10 cellular contexts compared by ENCODE assay signal in the genomic region with DNA sequence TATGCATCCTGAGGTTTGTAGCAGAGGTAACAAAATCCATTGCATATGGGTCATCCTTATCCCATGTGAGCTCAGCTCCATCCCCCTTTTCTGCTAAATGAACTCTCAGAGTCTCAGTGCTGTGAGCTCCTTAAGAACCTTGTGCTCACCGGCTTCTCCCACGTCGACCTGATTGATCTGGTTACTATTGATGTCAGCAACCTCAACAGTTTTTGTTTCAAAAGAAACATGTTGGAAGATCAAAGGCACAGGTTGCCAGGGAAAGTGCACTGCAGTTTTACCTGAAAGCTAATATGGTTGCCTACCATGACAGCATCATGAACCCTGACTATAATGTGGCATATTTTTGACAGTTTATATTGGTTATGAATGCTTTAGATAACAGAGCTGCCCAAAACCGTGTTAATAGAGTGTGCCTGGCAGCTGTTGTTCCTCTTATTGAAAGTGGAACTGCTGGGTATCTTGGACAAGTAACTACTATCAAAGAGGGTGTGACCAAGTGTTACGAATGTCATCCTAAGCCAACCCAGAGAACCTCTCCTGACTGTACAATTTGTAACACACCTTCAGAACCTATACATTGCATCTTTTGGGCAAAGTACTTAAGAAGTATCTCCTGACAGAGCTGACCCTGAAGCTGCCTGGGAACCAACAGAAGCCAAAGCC.
DNase-seq lines count a peak whose midpoint lies in the region; ATAC-seq, FAIRE-seq and TF ChIP-seq lines count a peak whose summit lies in the region.
"Had no signal": no experiment of that assay in that cellular context is flagged by ENCODE, and none has a peak within 500 bp of the region (broad histone marks: within the 10 kb centered on the region; RNA-seq: fewer than 3 reads in every experiment).

No MANE protein-coding gene starts in this region.

- intact Hi-C loops in psoas muscle (cut with DNase I): no loop called here

- WGBS in psoas muscle, 3 donors: 50 to 72% (median 52%) methylated on average over 5 of the region's 5 CpGs
- 67 to 84% methylated on average over 3 to 4 of the region's 5 CpGs for WGBS in gastroesophageal sphincter (ENCODE audit: low coverage in 1 of 2), 2 donors

- H3K36me3 ChIP-seq in psoas muscle (ENCODE audit: insufficient read depth in 1 of 2, low read depth in 1 of 2): no peaks in the 10 kb centered on the region
- H3K36me3 ChIP-seq in gastroesophageal sphincter: no peaks in the 10 kb centered on the region
- H3K36me3 ChIP-seq: sigmoid colon had no signal

- H3K9me3 ChIP-seq in psoas muscle (peaks cover 10% of the 10 kb centered on the region), gastroesophageal sphincter (peaks cover 0 to 7% (median 0%) of the 10 kb centered on the region in 3 donors)
- H3K9me3 ChIP-seq: sigmoid colon had no signal

- H3K4me3 ChIP-seq in psoas muscle: no peak overlapping the region
- no peak overlapping the region for H3K4me3 ChIP-seq in gastroesophageal sphincter
- H3K4me3 ChIP-seq: sigmoid colon had no signal

- no peak for TF ChIP-seq POLR2A in GM12892 (IDR thresholded peaks at IDR 0.05; ENCODE audit: low read depth, low read length)
- no peak for TF ChIP-seq POLR2A in gastroesophageal sphincter (IDR thresholded peaks at IDR 0.05)

- H3K4me1 ChIP-seq in psoas muscle: no peaks in the 10 kb centered on the region
- H3K4me1 ChIP-seq in gastroesophageal sphincter: no peaks in the 10 kb centered on the region
- H3K4me1 ChIP-seq: sigmoid colon had no signal

- ATAC-seq in HG02981 (IDR thresholded peaks at IDR 0.05; ENCODE audit: unreplicated experiment) (peak; percentile 44), psoas muscle (no peak), gastroesophageal sphincter (no peak)

- DNase-seq in GM12892 (ENCODE audit: insufficient read length): no peak
- peak; percentile 23 to 34 for DNase-seq in activated CD4-positive, alpha-beta T cell treated with anti-CD3 and anti-CD28 coated beads, Interleukin-2, amount 50 U/mL, for 4 hours
- DNase-seq in non-pigmented ciliary epithelial cell (ENCODE audit: low read depth): peak; percentile 10
- no peak for DNase-seq in NCI-H2196 treated with DMSO at 0.1 percent for 48 hours (lab: John Stamatoyannopoulos, UW; ENCODE audit: unreplicated experiment)
- no peak for DNase-seq in GM20000 (ENCODE audit: low spot score)
- DNase-seq in psoas muscle: no peak
- DNase-seq: DMS53, sigmoid colon had no signal

- H3K27ac ChIP-seq in psoas muscle: no peak overlapping the region
- no peak overlapping the region for H3K27ac ChIP-seq in gastroesophageal sphincter
- H3K27ac ChIP-seq: sigmoid colon had no signal

- no peak for TF ChIP-seq EP300 in gastroesophageal sphincter (IDR thresholded peaks at IDR 0.05)

- FAIRE-seq in GM12892 (lab: Jason Lieb, UNC): peak; percentile 78

- TF ChIP-seq CTCF in GM20000 (IDR thresholded peaks at IDR 0.05; ENCODE audit: extremely low read depth, missing control alignments) (no peak), psoas muscle (IDR thresholded peaks at IDR 0.05) (no peak), gastroesophageal sphincter (IDR thresholded peaks at IDR 0.05) (no peak)

- no peaks in the 10 kb centered on the region for H3K27me3 ChIP-seq in psoas muscle (ENCODE audit: insufficient read depth in 3 of 3, low read length in 2 of 3)
- H3K27me3 ChIP-seq in gastroesophageal sphincter: no peaks in the 10 kb centered on the region
- H3K27me3 ChIP-seq: sigmoid colon had no signal

Comparison
In these comparisons a context has a peak if more than half of its experiments do, and no peak if none do; other contexts are left out.
1. DNase-seq: peak in activated CD4-positive, alpha-beta T cell treated with anti-CD3 and anti-CD28 coated beads, Interleukin-2, amount 50 U/mL, for 4 hours (2 of 2) and non-pigmented ciliary epithelial cell (single experiment); none in GM12892 (single experiment), NCI-H2196 treated with DMSO at 0.1 percent for 48 hours (single experiment), GM20000 (single experiment) and psoas muscle (0 of 2).